35 cellular contexts compared by ENCODE assay signal in the genomic region with DNA sequence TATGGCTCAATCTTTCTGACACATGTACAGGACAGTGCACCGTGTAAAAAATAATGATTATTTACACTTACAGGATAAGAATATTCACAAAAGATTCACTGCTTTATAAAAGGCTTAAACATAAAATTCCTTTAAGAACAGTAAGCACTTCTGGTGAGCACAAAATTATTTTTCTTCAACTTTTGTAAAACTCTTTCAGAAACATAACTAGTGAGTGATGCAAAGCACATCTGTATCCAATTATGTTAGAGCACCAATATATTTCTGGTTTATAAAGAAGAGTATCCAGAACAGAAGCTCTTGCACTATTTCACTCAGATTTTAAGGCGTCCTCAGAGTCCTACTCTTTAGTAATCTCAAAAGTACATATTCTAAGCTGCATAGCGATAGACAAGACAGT.
"Had no signal": no experiment of that assay in that cellular context is flagged by ENCODE, and none has a peak within 500 bp of the region (broad histone marks: within the 10 kb centered on the region; RNA-seq: fewer than 3 reads in every experiment).

No MANE protein-coding gene starts in this region.

- H3K27ac ChIP-seq: ascending aorta, cardiac muscle cell, Peyer's patch, VCaP had no signal

- H3K4me3 ChIP-seq: ascending aorta, cardiac muscle cell, Peyer's patch had no signal

- H3K9me3 ChIP-seq: ascending aorta, Peyer's patch had no signal

- H3K27me3 ChIP-seq: ascending aorta, Peyer's patch had no signal

- H3K27ac Mint-ChIP-seq: activated CD4-positive, alpha-beta memory T cell treated with anti-CD3 and anti-CD28 coated beads, Interleukin-2, amount 10 ng/mL, durations not matched to agents 7 days and 5 days; activated CD8-positive, alpha-beta memory T cell treated with anti-CD3 and anti-CD28 coated beads, Interleukin-2, amount 10 ng/mL, durations not matched to agents 7 days and 5 days; activated naive CD8-positive, alpha-beta T cell treated with anti-CD3 and anti-CD28 coated beads for 36 hours; activated T-cell treated with anti-CD3 and anti-CD28 coated beads, Interleukin-2, amount 50 U/mL, for 72 hours; activated T-helper 17 cell treated with anti-CD3 and anti-CD28 coated beads, Interleukin-2, amount 50 U/mL, for 72 hours had no signal

- H3K27me3 Mint-ChIP-seq: activated naive CD8-positive, alpha-beta T cell treated with anti-CD3 and anti-CD28 coated beads for 36 hours had no signal

- H3K36me3 Mint-ChIP-seq: activated CD8-positive, alpha-beta memory T cell treated with anti-CD3 and anti-CD28 coated beads, Interleukin-2, amount 10 ng/mL, durations not matched to agents 7 days and 5 days; activated naive CD8-positive, alpha-beta T cell treated with anti-CD3 and anti-CD28 coated beads for 36 hours had no signal

- DNase-seq: activated CD4-positive, alpha-beta memory T cell treated with anti-CD3 and anti-CD28 coated beads, Interleukin-2, amount 10 ng/mL, durations not matched to agents 7 days and 5 days; activated CD4-positive, alpha-beta T cell treated with anti-CD3 and anti-CD28 coated beads for 1 hour; activated CD4-positive, alpha-beta T cell treated with anti-CD3 and anti-CD28 coated beads for 48 hours; activated CD4-positive, CD25-positive, alpha-beta regulatory T cell; activated CD8-positive, alpha-beta memory T cell treated with anti-CD3 and anti-CD28 coated beads for 24 hours; activated CD8-positive, alpha-beta memory T cell treated with anti-CD3 and anti-CD28 coated beads, Interleukin-2, amount 10 ng/mL, durations not matched to agents 7 days and 5 days; activated effector memory CD4-positive, alpha-beta T cell treated with anti-CD3 and anti-CD28 coated beads, Interleukin-2, amount 50 U/mL, for 16 hours; activated naive CD4-positive, alpha-beta T cell; activated naive CD4-positive, alpha-beta T cell treated with anti-CD3 and anti-CD28 coated beads, Interleukin-2, amount 50 U/mL, for 16 hours; activated naive CD8-positive, alpha-beta T cell treated with anti-CD3 and anti-CD28 coated beads for 36 hours; activated T-cell treated with anti-CD3 and anti-CD28 coated beads, Interleukin-2, amount 50 U/mL, for 1 hour; activated T-cell treated with anti-CD3 and anti-CD28 coated beads, Interleukin-2, amount 50 U/mL, for 72 hours; amygdala; Karpas-422; KBM-7; NCI-H1105; NCI-H1417 treated with DMSO at 0.1 percent for 48 hours; NCI-H187 treated with DMSO at 0.1 percent for 48 hours; NCI-H2081; NCI-H226; NCI-H446 treated with DMSO at 0.1 percent for 48 hours; NCI-H524; NCI-H82; PC-3; Peyer's patch; RPMI8226; SIG-M5; SW 1271; T-helper 1 cell; T-helper 2 cell; T-helper 9 cell had no signal

- H3K36me3 ChIP-seq: ascending aorta, cardiac muscle cell, Peyer's patch had no signal

- H3K4me3 Mint-ChIP-seq: activated CD4-positive, alpha-beta memory T cell treated with anti-CD3 and anti-CD28 coated beads, Interleukin-2, amount 10 ng/mL, durations not matched to agents 7 days and 5 days; activated CD8-positive, alpha-beta memory T cell treated with anti-CD3 and anti-CD28 coated beads, Interleukin-2, amount 10 ng/mL, durations not matched to agents 7 days and 5 days; activated naive CD8-positive, alpha-beta T cell treated with anti-CD3 and anti-CD28 coated beads for 36 hours; activated T-cell treated with anti-CD3 and anti-CD28 coated beads, Interleukin-2, amount 50 U/mL, for 72 hours; activated T-helper 17 cell treated with anti-CD3 and anti-CD28 coated beads, Interleukin-2, amount 50 U/mL, for 72 hours had no signal

- H3K9me3 Mint-ChIP-seq: activated CD4-positive, alpha-beta memory T cell treated with anti-CD3 and anti-CD28 coated beads, Interleukin-2, amount 10 ng/mL, durations not matched to agents 7 days and 5 days; activated naive CD8-positive, alpha-beta T cell treated with anti-CD3 and anti-CD28 coated beads for 36 hours; activated T-cell treated with anti-CD3 and anti-CD28 coated beads, Interleukin-2, amount 50 U/mL, for 72 hours; activated T-helper 17 cell treated with anti-CD3 and anti-CD28 coated beads, Interleukin-2, amount 50 U/mL, for 72 hours had no signal

- H3K4me1 Mint-ChIP-seq: activated CD4-positive, alpha-beta memory T cell treated with anti-CD3 and anti-CD28 coated beads, Interleukin-2, amount 10 ng/mL, durations not matched to agents 7 days and 5 days; activated CD8-positive, alpha-beta memory T cell treated with anti-CD3 and anti-CD28 coated beads, Interleukin-2, amount 10 ng/mL, durations not matched to agents 7 days and 5 days; activated naive CD8-positive, alpha-beta T cell treated with anti-CD3 and anti-CD28 coated beads for 36 hours; activated T-helper 17 cell treated with anti-CD3 and anti-CD28 coated beads, Interleukin-2, amount 50 U/mL, for 72 hours had no signal

- H3K4me1 ChIP-seq: ascending aorta, Peyer's patch had no signal
